In the genomic region with DNA sequence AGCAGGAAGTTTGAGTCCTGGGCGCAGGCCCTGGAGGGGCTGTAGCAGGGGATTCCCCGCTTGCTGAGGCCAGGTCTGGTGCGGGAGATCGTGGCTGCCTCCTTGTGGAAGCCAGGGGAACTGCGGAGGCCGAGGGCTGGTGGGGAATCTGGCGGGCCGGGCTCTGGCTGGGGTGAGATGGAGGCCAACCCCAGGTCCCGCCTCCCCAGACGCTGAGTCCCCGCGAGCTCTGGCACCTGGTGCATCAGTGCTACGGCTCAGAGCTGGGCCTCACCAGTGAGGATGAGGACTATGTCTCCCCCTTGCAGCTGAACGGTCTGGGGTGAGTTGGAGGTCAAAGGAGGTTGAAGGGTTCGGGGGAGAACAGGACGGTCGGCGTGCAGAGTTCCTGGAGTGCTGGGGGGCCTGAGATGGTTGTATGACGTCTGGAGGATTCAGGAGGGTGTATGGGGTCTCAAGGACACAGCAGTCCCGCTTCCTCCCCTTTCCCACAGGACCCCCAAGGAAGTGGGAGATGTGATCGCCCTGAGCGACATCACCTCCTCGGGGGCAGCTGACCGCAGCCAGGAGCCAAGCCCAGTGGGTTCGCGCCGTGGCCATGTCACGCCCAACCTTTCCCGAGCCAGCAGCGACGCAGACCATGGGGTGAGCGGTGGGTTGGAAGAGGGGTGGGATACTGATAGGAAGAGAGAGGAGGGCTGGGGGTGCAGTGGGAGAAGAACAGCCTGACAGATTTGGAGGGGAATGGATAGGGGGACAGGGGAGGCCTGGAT, we compare ENCODE assay signal across 1 cellular context.
TF ChIP-seq lines count a peak whose summit lies in the region.

No MANE protein-coding gene starts in this region.

TF ChIP-seq in K562, 482 proteins besides CTCF, POLR2A, EP300 and RAD21 (continued from another document and continues in another):
- TF ChIP-seq, protein P1, sequence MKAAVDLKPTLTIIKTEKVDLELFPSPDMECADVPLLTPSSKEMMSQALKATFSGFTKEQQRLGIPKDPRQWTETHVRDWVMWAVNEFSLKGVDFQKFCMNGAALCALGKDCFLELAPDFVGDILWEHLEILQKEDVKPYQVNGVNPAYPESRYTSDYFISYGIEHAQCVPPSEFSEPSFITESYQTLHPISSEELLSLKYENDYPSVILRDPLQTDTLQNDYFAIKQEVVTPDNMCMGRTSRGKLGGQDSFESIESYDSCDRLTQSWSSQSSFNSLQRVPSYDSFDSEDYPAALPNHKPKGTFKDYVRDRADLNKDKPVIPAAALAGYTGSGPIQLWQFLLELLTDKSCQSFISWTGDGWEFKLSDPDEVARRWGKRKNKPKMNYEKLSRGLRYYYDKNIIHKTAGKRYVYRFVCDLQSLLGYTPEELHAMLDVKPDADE (conservative IDR thresholded peaks at IDR 0.05; ENCODE audit: control insufficient read depth, low read depth, low read length): no peak
- TF ChIP-seq, protein P2, sequence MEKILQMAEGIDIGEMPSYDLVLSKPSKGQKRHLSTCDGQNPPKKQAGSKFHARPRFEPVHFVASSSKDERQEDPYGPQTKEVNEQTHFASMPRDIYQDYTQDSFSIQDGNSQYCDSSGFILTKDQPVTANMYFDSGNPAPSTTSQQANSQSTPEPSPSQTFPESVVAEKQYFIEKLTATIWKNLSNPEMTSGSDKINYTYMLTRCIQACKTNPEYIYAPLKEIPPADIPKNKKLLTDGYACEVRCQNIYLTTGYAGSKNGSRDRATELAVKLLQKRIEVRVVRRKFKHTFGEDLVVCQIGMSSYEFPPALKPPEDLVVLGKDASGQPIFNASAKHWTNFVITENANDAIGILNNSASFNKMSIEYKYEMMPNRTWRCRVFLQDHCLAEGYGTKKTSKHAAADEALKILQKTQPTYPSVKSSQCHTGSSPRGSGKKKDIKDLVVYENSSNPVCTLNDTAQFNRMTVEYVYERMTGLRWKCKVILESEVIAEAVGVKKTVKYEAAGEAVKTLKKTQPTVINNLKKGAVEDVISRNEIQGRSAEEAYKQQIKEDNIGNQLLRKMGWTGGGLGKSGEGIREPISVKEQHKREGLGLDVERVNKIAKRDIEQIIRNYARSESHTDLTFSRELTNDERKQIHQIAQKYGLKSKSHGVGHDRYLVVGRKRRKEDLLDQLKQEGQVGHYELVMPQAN (IDR thresholded peaks at IDR 0.05; ENCODE audit: borderline replicate concordance): no peak
- peak; percentile 31; the same call in 1 of the 2 replicates for TF ChIP-seq MYC (IDR thresholded peaks at IDR 0.05; ENCODE audit: low read depth, low read length)
- no peak for TF ChIP-seq MYC (CRISPR knock-in tag; IDR thresholded peaks at IDR 0.05; ENCODE audit: borderline replicate concordance, low read depth)
- TF ChIP-seq KAT7 (CRISPR knock-in tag; IDR thresholded peaks at IDR 0.05; ENCODE audit: borderline replicate concordance): no peak
- peak; percentile 27; the same call in 1 of the 2 replicates for TF ChIP-seq HCFC1 (IDR thresholded peaks at IDR 0.05; ENCODE audit: low read depth, low read length)
- TF ChIP-seq RB1 (IDR thresholded peaks at IDR 0.05; ENCODE audit: low read depth): peak; percentile 68
- TF ChIP-seq ZFP36 (IDR thresholded peaks at IDR 0.05; ENCODE audit: low read depth, low read length, partially characterized antibody): no peak
- TF ChIP-seq, protein P3, sequence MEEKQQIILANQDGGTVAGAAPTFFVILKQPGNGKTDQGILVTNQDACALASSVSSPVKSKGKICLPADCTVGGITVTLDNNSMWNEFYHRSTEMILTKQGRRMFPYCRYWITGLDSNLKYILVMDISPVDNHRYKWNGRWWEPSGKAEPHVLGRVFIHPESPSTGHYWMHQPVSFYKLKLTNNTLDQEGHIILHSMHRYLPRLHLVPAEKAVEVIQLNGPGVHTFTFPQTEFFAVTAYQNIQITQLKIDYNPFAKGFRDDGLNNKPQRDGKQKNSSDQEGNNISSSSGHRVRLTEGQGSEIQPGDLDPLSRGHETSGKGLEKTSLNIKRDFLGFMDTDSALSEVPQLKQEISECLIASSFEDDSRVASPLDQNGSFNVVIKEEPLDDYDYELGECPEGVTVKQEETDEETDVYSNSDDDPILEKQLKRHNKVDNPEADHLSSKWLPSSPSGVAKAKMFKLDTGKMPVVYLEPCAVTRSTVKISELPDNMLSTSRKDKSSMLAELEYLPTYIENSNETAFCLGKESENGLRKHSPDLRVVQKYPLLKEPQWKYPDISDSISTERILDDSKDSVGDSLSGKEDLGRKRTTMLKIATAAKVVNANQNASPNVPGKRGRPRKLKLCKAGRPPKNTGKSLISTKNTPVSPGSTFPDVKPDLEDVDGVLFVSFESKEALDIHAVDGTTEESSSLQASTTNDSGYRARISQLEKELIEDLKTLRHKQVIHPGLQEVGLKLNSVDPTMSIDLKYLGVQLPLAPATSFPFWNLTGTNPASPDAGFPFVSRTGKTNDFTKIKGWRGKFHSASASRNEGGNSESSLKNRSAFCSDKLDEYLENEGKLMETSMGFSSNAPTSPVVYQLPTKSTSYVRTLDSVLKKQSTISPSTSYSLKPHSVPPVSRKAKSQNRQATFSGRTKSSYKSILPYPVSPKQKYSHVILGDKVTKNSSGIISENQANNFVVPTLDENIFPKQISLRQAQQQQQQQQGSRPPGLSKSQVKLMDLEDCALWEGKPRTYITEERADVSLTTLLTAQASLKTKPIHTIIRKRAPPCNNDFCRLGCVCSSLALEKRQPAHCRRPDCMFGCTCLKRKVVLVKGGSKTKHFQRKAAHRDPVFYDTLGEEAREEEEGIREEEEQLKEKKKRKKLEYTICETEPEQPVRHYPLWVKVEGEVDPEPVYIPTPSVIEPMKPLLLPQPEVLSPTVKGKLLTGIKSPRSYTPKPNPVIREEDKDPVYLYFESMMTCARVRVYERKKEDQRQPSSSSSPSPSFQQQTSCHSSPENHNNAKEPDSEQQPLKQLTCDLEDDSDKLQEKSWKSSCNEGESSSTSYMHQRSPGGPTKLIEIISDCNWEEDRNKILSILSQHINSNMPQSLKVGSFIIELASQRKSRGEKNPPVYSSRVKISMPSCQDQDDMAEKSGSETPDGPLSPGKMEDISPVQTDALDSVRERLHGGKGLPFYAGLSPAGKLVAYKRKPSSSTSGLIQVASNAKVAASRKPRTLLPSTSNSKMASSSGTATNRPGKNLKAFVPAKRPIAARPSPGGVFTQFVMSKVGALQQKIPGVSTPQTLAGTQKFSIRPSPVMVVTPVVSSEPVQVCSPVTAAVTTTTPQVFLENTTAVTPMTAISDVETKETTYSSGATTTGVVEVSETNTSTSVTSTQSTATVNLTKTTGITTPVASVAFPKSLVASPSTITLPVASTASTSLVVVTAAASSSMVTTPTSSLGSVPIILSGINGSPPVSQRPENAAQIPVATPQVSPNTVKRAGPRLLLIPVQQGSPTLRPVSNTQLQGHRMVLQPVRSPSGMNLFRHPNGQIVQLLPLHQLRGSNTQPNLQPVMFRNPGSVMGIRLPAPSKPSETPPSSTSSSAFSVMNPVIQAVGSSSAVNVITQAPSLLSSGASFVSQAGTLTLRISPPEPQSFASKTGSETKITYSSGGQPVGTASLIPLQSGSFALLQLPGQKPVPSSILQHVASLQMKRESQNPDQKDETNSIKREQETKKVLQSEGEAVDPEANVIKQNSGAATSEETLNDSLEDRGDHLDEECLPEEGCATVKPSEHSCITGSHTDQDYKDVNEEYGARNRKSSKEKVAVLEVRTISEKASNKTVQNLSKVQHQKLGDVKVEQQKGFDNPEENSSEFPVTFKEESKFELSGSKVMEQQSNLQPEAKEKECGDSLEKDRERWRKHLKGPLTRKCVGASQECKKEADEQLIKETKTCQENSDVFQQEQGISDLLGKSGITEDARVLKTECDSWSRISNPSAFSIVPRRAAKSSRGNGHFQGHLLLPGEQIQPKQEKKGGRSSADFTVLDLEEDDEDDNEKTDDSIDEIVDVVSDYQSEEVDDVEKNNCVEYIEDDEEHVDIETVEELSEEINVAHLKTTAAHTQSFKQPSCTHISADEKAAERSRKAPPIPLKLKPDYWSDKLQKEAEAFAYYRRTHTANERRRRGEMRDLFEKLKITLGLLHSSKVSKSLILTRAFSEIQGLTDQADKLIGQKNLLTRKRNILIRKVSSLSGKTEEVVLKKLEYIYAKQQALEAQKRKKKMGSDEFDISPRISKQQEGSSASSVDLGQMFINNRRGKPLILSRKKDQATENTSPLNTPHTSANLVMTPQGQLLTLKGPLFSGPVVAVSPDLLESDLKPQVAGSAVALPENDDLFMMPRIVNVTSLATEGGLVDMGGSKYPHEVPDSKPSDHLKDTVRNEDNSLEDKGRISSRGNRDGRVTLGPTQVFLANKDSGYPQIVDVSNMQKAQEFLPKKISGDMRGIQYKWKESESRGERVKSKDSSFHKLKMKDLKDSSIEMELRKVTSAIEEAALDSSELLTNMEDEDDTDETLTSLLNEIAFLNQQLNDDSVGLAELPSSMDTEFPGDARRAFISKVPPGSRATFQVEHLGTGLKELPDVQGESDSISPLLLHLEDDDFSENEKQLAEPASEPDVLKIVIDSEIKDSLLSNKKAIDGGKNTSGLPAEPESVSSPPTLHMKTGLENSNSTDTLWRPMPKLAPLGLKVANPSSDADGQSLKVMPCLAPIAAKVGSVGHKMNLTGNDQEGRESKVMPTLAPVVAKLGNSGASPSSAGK (IDR thresholded peaks at IDR 0.05): no peak
- TF ChIP-seq, protein P4, sequence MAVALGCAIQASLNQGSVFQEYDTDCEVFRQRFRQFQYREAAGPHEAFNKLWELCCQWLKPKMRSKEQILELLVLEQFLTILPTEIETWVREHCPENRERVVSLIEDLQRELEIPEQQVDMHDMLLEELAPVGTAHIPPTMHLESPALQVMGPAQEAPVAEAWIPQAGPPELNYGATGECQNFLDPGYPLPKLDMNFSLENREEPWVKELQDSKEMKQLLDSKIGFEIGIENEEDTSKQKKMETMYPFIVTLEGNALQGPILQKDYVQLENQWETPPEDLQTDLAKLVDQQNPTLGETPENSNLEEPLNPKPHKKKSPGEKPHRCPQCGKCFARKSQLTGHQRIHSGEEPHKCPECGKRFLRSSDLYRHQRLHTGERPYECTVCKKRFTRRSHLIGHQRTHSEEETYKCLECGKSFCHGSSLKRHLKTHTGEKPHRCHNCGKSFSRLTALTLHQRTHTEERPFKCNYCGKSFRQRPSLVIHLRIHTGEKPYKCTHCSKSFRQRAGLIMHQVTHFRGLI (CRISPR knock-in tag; IDR thresholded peaks at IDR 0.05): no peak
- TF ChIP-seq NCOA2 (IDR thresholded peaks at IDR 0.05; ENCODE audit: partially characterized antibody in 2 of 2): no peak
- TF ChIP-seq, protein P5, sequence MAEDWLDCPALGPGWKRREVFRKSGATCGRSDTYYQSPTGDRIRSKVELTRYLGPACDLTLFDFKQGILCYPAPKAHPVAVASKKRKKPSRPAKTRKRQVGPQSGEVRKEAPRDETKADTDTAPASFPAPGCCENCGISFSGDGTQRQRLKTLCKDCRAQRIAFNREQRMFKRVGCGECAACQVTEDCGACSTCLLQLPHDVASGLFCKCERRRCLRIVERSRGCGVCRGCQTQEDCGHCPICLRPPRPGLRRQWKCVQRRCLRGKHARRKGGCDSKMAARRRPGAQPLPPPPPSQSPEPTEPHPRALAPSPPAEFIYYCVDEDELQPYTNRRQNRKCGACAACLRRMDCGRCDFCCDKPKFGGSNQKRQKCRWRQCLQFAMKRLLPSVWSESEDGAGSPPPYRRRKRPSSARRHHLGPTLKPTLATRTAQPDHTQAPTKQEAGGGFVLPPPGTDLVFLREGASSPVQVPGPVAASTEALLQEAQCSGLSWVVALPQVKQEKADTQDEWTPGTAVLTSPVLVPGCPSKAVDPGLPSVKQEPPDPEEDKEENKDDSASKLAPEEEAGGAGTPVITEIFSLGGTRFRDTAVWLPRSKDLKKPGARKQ (CRISPR knock-in tag; IDR thresholded peaks at IDR 0.05): no peak
- TF ChIP-seq, protein P6, sequence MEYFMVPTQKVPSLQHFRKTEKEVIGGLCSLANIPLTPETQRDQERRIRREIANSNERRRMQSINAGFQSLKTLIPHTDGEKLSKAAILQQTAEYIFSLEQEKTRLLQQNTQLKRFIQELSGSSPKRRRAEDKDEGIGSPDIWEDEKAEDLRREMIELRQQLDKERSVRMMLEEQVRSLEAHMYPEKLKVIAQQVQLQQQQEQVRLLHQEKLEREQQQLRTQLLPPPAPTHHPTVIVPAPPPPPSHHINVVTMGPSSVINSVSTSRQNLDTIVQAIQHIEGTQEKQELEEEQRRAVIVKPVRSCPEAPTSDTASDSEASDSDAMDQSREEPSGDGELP (CRISPR knock-in tag; IDR thresholded peaks at IDR 0.05; ENCODE audit: borderline replicate concordance): peak; percentile 39; the same call in 1 of the 2 replicates
- no peak for TF ChIP-seq ASH1L (IDR thresholded peaks at IDR 0.05; ENCODE audit: borderline replicate concordance, low read depth, partially characterized antibody)
- TF ChIP-seq ZNF507 (tag; conservative IDR thresholded peaks at IDR 0.05): no peak
- TF ChIP-seq, protein P7, sequence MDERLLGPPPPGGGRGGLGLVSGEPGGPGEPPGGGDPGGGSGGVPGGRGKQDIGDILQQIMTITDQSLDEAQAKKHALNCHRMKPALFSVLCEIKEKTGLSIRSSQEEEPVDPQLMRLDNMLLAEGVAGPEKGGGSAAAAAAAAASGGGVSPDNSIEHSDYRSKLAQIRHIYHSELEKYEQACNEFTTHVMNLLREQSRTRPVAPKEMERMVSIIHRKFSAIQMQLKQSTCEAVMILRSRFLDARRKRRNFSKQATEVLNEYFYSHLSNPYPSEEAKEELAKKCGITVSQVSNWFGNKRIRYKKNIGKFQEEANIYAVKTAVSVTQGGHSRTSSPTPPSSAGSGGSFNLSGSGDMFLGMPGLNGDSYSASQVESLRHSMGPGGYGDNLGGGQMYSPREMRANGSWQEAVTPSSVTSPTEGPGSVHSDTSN (CRISPR knock-in tag; IDR thresholded peaks at IDR 0.05; ENCODE audit: low read depth): no peak
- TF ChIP-seq, protein P7 (tag; conservative IDR thresholded peaks at IDR 0.05; ENCODE audit: low read depth): no peak
- TF ChIP-seq ZNF263 (CRISPR knock-in tag; IDR thresholded peaks at IDR 0.05; ENCODE audit: borderline replicate concordance): no peak
- TF ChIP-seq NELFE (IDR thresholded peaks at IDR 0.05; ENCODE audit: insufficient read depth, insufficient read length): no peak
- TF ChIP-seq KLF16 (IDR thresholded peaks at IDR 0.05): peak; percentile 48; the same call in 1 of the 2 replicates
- TF ChIP-seq BCL6 (CRISPR knock-in tag; IDR thresholded peaks at IDR 0.05): no peak
- no peak for TF ChIP-seq CHD4 (IDR thresholded peaks at IDR 0.05; ENCODE audit: insufficient read depth, insufficient replicate concordance, low read depth, low read length, poor library complexity, severe bottlenecking)
- TF ChIP-seq ELF4 (CRISPR knock-in tag; IDR thresholded peaks at IDR 0.05): 0 out of 2 replicates have a peak, but pooled peaks have one; percentile 6
- TF ChIP-seq SMARCC2 (IDR thresholded peaks at IDR 0.05; ENCODE audit: low read depth): no peak
- TF ChIP-seq POLR2G (IDR thresholded peaks at IDR 0.05; ENCODE audit: low read depth, low read length): peak; percentile 62
- TF ChIP-seq NCOA4 (IDR thresholded peaks at IDR 0.05; ENCODE audit: partially characterized antibody): no peak
- no peak for TF ChIP-seq C11orf30 (IDR thresholded peaks at IDR 0.05; ENCODE audit: low read depth)
- no peak for TF ChIP-seq HDAC6 (IDR thresholded peaks at IDR 0.05; ENCODE audit: low read depth, low read length)
- no peak for TF ChIP-seq KDM1A (IDR thresholded peaks at IDR 0.05)
- peak; percentile 8 for TF ChIP-seq POLR2B (IDR thresholded peaks at IDR 0.05; ENCODE audit: low read depth, partially characterized antibody)
- TF ChIP-seq ILK (tag; IDR thresholded peaks at IDR 0.05; ENCODE audit: borderline replicate concordance, low read depth): no peak
- no peak for TF ChIP-seq RHOXF2B (CRISPR knock-in tag; conservative IDR thresholded peaks at IDR 0.05)
- peak; percentile 48; the same call in 1 of the 2 replicates for TF ChIP-seq SUPT5H (IDR thresholded peaks at IDR 0.05)
